ENCODE assay signal across 10 cellular contexts in the genomic region with DNA sequence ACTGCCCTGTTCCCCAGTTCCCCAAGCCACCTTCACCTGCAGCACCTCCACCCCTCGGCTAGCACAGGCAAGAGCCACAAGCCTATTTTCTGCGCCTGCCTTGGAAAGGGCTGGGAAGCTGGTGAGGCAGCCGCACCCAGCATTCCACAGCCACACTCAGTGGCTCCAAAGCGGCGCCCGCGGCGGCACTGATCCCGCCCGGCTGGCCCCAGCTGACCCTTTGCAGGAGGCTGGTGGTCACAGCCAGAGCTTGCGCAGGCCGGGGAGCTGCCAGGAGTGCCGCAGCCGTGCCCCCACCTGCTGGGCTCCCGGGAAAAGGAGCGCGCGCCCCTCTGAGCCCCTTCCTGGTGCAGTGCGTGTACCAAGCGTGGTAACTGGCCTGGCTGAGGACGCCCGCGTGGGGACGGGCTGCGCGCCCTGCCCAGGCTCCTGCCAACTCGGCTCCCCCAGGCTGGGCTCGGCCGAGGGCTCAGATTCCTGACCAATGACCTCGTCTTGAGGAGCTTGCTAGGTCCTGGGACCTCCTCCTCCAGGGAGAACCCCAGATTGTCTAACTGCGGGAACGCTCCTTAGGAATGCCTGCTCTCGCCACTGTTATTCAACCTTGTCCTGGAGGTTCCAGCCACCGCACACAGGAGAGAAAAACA. TPM values are rescaled to one million over a fixed set of nuclear protein-coding genes. Genes with fewer than 3 reads are reported as not detected.
A peak's percentile ranks its signal among the peaks of the same experiment; 100 is the strongest.
DNase-seq lines count a peak whose midpoint lies in the region; ATAC-seq and TF ChIP-seq lines count a peak whose summit lies in the region.
"Had no signal": no experiment of that assay in that cellular context is flagged by ENCODE, and none has a peak within 500 bp of the region (broad histone marks: within the 10 kb centered on the region; RNA-seq: fewer than 3 reads in every experiment).

No MANE protein-coding gene starts in this region.

- H3K27ac ChIP-seq in IMR-90 (ENCODE audit: insufficient read depth, low read length) (no peak overlapping the region), dorsolateral prefrontal cortex (peak overlapping the region in 1 of 59 donors; percentile 10), thyroid gland (peak overlapping the region; percentile 95)

- H3K79me1 ChIP-seq in IMR-90 (ENCODE audit: low read depth in 1 of 2, low read length in 2 of 2) = no peaks in the 10 kb centered on the region

- TF ChIP-seq POLR2A in IMR-90 (IDR thresholded peaks at IDR 0.05; ENCODE audit: low read depth, low read length) = no peak
- peak in 1 of 2 donors; percentile 66 for TF ChIP-seq POLR2A in thyroid gland (IDR thresholded peaks at IDR 0.05)

- no TSS peak for BruUV-seq in IMR-90 (replicated peaks; lab: Mats Ljungman, UMichigan)

- no peaks in the 10 kb centered on the region for H3K36me3 ChIP-seq in IMR-90 (ENCODE audit: control insufficient read depth, insufficient read depth, low read length)
- no peaks in the 10 kb centered on the region for H3K36me3 ChIP-seq in thyroid gland

- H4K20me1 ChIP-seq in IMR-90 (ENCODE audit: insufficient read depth, low read length) = no peaks in the 10 kb centered on the region; the same call in 1 of the 2 replicates

- H2BK5ac ChIP-seq in IMR-90 (ENCODE audit: low read depth, low read length, poor library complexity, severe bottlenecking) = no peak overlapping the region

- no peak overlapping the region for H4K91ac ChIP-seq in IMR-90 (ENCODE audit: insufficient read depth, low read depth, low read length)

- no peak overlapping the region for H2BK120ac ChIP-seq in IMR-90 (ENCODE audit: low read depth, low read length)

- POLR2A ChIA-PET in IMR-90 (lab: Charles Lee; ENCODE audit: unreplicated experiment) = no interaction called here

- no peak overlapping the region for H2BK20ac ChIP-seq in IMR-90 (ENCODE audit: low read depth, low read length)

- H3K4me1 Mint-ChIP-seq in stimulated activated memory B cell treated with anti-CD40 and anti-IgM and Interleukin-4, amounts not matched to agents 10 μg/mL and 1 μg/mL and 100 μg/mL, for 72 hours = no peaks in the 10 kb centered on the region

- no peak overlapping the region for H4K5ac ChIP-seq in IMR-90 (ENCODE audit: low read depth, low read length)

- H2BK15ac ChIP-seq in IMR-90 (ENCODE audit: low read depth, low read length) = no peak overlapping the region

- dilution Hi-C loops in IMR-90 (cut with HindIII; ENCODE audit: low sequenced_read_pairs, unreplicated experiment) = no loop called here

- intact Hi-C loops in IMR-90 (cut with micrococcal nuclease) = no loop called here
- intact Hi-C loops in dorsolateral prefrontal cortex (cut with DNase I) = no loop called here
- intact Hi-C loops in thyroid gland (cut with DNase I) = no loop called here

- H3K23ac ChIP-seq in IMR-90 (ENCODE audit: low read depth, low read length) = peak overlapping the region; percentile 60; the same call in 1 of the 2 replicates

- H3K14ac ChIP-seq in IMR-90 (replicated peaks; ENCODE audit: low read depth, low read length) = no peak overlapping the region

- H3K4me3 ChIP-seq in IMR-90 (ENCODE audit: insufficient read depth, low read depth, low read length) = peak overlapping the region; percentile 14; the same call in 1 of the 2 replicates
- H3K4me3 ChIP-seq in dorsolateral prefrontal cortex = peak overlapping the region in 58 of 59 donors; percentile 9 to 66 (median 46)
- peak overlapping the region in 1 of 3 donors; percentile 20 for H3K4me3 ChIP-seq in thyroid gland (replicated peaks in 1 of 3)

- peak overlapping the region; percentile 59; the same call in 1 of the 2 replicates for H2AK5ac ChIP-seq in IMR-90 (ENCODE audit: low read depth, low read length)

- H3K4me1 ChIP-seq in IMR-90 (ENCODE audit: control insufficient read depth, insufficient read depth, low read length) (peaks cover 3% of the 10 kb centered on the region; the same call in 1 of the 2 replicates), thyroid gland (peaks cover 41 to 77% of the 10 kb centered on the region in 2 donors)

- peak overlapping the region; percentile 50; the same call in 1 of the 2 replicates for H3K4me2 ChIP-seq in IMR-90 (ENCODE audit: low read depth, low read length)

- 2% methylated on average over 15 of the region's 34 CpGs; no CpG with 5 or more reads in 1 of the 2 experiments for WGBS in IMR-90 (ENCODE audit: extremely low coverage in 2 of 2, insufficient read length in 1 of 2), 2 experiments
- 4 to 10% methylated on average over 6 to 20 of the region's 34 CpGs for WGBS in thyroid gland, 2 donors

- H3K56ac ChIP-seq in IMR-90 (ENCODE audit: extremely low read depth, insufficient read depth, low read length) = no peak overlapping the region

- no peak for TF ChIP-seq RAD21 in IMR-90 (IDR thresholded peaks at IDR 0.05; ENCODE audit: low read length)

- no peaks in the 10 kb centered on the region for H3K9me1 ChIP-seq in IMR-90 (ENCODE audit: insufficient read depth, low read length)

- no peak for TF ChIP-seq CTCF in IMR-90 (conservative IDR thresholded peaks at IDR 0.05; ENCODE audit: low read depth, low read length)
- no peak for TF ChIP-seq CTCF in dorsolateral prefrontal cortex (IDR thresholded peaks at IDR 0.05 in 54 of 56, conservative IDR thresholded peaks at IDR 0.05 in 2 of 56; ENCODE audit: low read depth in 1 of 56, partially characterized antibody in 56 of 56)
- TF ChIP-seq CTCF in thyroid gland (IDR thresholded peaks at IDR 0.05) = peak in 1 of 6 experiments; percentile 9

- H3K4ac ChIP-seq in IMR-90 (ENCODE audit: low read depth, low read length) = no peak overlapping the region

- H3K9me3 ChIP-seq in IMR-90 (ENCODE audit: control insufficient read depth, insufficient read depth, low read length) (no peaks in the 10 kb centered on the region), thyroid gland (no peaks in the 10 kb centered on the region)

- CTCF ChIA-PET in IMR-90 (lab: Yijun Ruan, JAX) = no interaction called here

- in situ Hi-C loops in IMR-90 (cut with MboI; ENCODE audit: low sequenced_read_pairs) = no loop called here

- no peak overlapping the region for H3K18ac ChIP-seq in IMR-90 (ENCODE audit: low read depth, low read length)

- peak; percentile 85 for ATAC-seq in IMR-90 (ENCODE audit: low read depth)
- ATAC-seq in left lobe of liver = peak; percentile 51
- no peak for ATAC-seq in stimulated activated memory B cell treated with anti-CD40 and anti-IgM and Interleukin-4, amounts not matched to agents 10 μg/mL and 1 μg/mL and 100 μg/mL, for 72 hours
- ATAC-seq: activated CD4-positive, CD25-positive, alpha-beta regulatory T cell treated with anti-CD3 and anti-CD28 coated beads, Interleukin-2, amount 50 U/mL, for 24 hours had no signal

- H3K27me3 Mint-ChIP-seq in stimulated activated memory B cell treated with anti-CD40 and anti-IgM and Interleukin-4, amounts not matched to agents 10 μg/mL and 1 μg/mL and 100 μg/mL, for 72 hours = peaks cover 43% of the 10 kb centered on the region

- no peak overlapping the region for H3K27ac Mint-ChIP-seq in stimulated activated memory B cell treated with anti-CD40 and anti-IgM and Interleukin-4, amounts not matched to agents 10 μg/mL and 1 μg/mL and 100 μg/mL, for 72 hours

- peaks cover 31% of the 10 kb centered on the region for H3K27me3 ChIP-seq in IMR-90 (ENCODE audit: control insufficient read depth, insufficient read depth, low read length)
- H3K27me3 ChIP-seq in dorsolateral prefrontal cortex = peaks cover 0 to 7% (median 0%) of the 10 kb centered on the region in 45 donors
- H3K27me3 ChIP-seq in thyroid gland = no peaks in the 10 kb centered on the region

- H2AK9ac ChIP-seq in IMR-90 (replicated peaks; ENCODE audit: low read depth, low read length, poor library complexity) = no peak overlapping the region

- DNase-seq in IMR-90 = no peak
- DNase-seq in dorsolateral prefrontal cortex = peak in 3 of 10 donors; percentile 41 to 50 (median 42)
- DNase-seq in left lobe of liver (ENCODE audit: low spot score) = no peak
- DNase-seq in thyroid gland = peak; percentile 92 to 93
- no peak for DNase-seq in NCI-H1105 treated with DMSO at 0.1 percent for 48 hours (lab: John Stamatoyannopoulos, UW)
- no peak for DNase-seq in NOMO-1 (lab: John Stamatoyannopoulos, UW; ENCODE audit: unreplicated experiment in 2 of 2)
- no peak for DNase-seq in cerebellar cortex (ENCODE audit: low spot score)
- DNase-seq: stimulated activated CD4-positive, alpha-beta T cell treated with anti-CD3 and anti-CD28 coated beads, Interleukin-15, amount 100 ng/mL, for 24 hours had no signal

- peak overlapping the region; percentile 90 for H2AFZ ChIP-seq in IMR-90 (replicated peaks; ENCODE audit: low read length, poor library complexity)

- no peak overlapping the region for H4K8ac ChIP-seq in IMR-90 (ENCODE audit: low read depth in 2 of 2, low read length in 2 of 2)

- no peak overlapping the region for H3K9ac ChIP-seq in IMR-90 (ENCODE audit: low read depth, low read length)

- no peak overlapping the region for H3K4me3 Mint-ChIP-seq in stimulated activated memory B cell treated with anti-CD40 and anti-IgM and Interleukin-4, amounts not matched to agents 10 μg/mL and 1 μg/mL and 100 μg/mL, for 72 hours

- no peaks in the 10 kb centered on the region for H3K9me3 Mint-ChIP-seq in stimulated activated memory B cell treated with anti-CD40 and anti-IgM and Interleukin-4, amounts not matched to agents 10 μg/mL and 1 μg/mL and 100 μg/mL, for 72 hours

- H3K36me3 Mint-ChIP-seq in stimulated activated memory B cell treated with anti-CD40 and anti-IgM and Interleukin-4, amounts not matched to agents 10 μg/mL and 1 μg/mL and 100 μg/mL, for 72 hours = no peaks in the 10 kb centered on the region

TF ChIP-seq in IMR-90, 13 proteins besides CTCF, POLR2A, EP300 and RAD21:
- TF ChIP-seq NFE2L2 (IDR thresholded peaks at IDR 0.05; ENCODE audit: low read depth, low read length) (no peak), RFX5 (IDR thresholded peaks at IDR 0.05; ENCODE audit: low read depth, low read length) (no peak), RCOR1 (IDR thresholded peaks at IDR 0.05; ENCODE audit: insufficient replicate concordance, low read length) (no peak)

RNA-seq across cellular contexts. Expression of a gene that starts 13.3 kb away (rescaled TPM):
- total RNA-seq in IMR-90 (2012; rRNA removed) (under 0.01 and 0.18 TPM in 2 replicates), dorsolateral prefrontal cortex (10 to 100 TPM in 6 of 120 experiments, 1 to 10 TPM in 114; 1.8 to 15.1 (median 5.4) TPM), left lobe of liver (not detected), thyroid gland (10 to 100 TPM in 1 of 4 donors, 1 to 10 TPM in 3; 8.8 to 26.9 (median 9.0) TPM)
- polyA plus RNA-seq in IMR-90 (2012; rRNA removed) = 0.14 TPM in 1 of 2 replicates, not detected in the other
- 0.02 TPM in 1 of 2 replicates, not detected in the other for polyA plus RNA-seq in IMR-90 (2012; cell fraction: cytosol; rRNA removed)
- 0.07 and 0.16 TPM in 2 replicates for polyA plus RNA-seq in IMR-90 (2012; cell fraction: nucleus; rRNA removed; ENCODE audit: low replicate concordance)

RNA-seq across cellular contexts. Expression of a gene that starts 46.7 kb away (rescaled TPM):
- total RNA-seq in IMR-90 (2012; rRNA removed) (2,738 and 3,859 TPM in 2 replicates), dorsolateral prefrontal cortex (1,000 to 10,000 TPM in 51 of 120 experiments, 100 to 1,000 TPM in 69; 496 to 1,260 (median 977) TPM), left lobe of liver (31.0 TPM), thyroid gland (100 to 1,000 TPM; 270 to 587 (median 340) TPM)
- polyA plus RNA-seq in IMR-90 (2012; rRNA removed) = 2,084 and 2,219 TPM in 2 replicates
- 1,530 and 1,727 TPM in 2 replicates for polyA plus RNA-seq in IMR-90 (2012; cell fraction: cytosol; rRNA removed)
- polyA plus RNA-seq in IMR-90 (2012; cell fraction: nucleus; rRNA removed; ENCODE audit: low replicate concordance) = 1,603 and 1,631 TPM in 2 replicates

Comparison
In these comparisons a context has a peak if more than half of its experiments do, and no peak if none do; other contexts are left out.
1. DNase-seq: peak in thyroid gland (2 of 2); none in IMR-90 (single experiment), left lobe of liver (single experiment), NCI-H1105 treated with DMSO at 0.1 percent for 48 hours (single experiment), NOMO-1 (0 of 2) and cerebellar cortex (single experiment).